Comparison of ENCODE assay signal across 2 cellular contexts in genomic region chr15:58200739-58201138, GRCh38.
TF ChIP-seq lines count a peak whose summit lies in the region.

No MANE protein-coding gene starts in this region.

TF ChIP-seq in A549, 52 proteins besides CTCF, POLR2A, EP300 and RAD21:
- TF ChIP-seq REST (IDR thresholded peaks at IDR 0.05) (no peak), TFCP2L1 (CRISPR knock-in tag; IDR thresholded peaks at IDR 0.05) (no peak), MYC (IDR thresholded peaks at IDR 0.05; ENCODE audit: borderline replicate concordance, low read length) (no peak), RNF2 (IDR thresholded peaks at IDR 0.05; ENCODE audit: borderline replicate concordance, low read depth) (no peak)

TF ChIP-seq in WTC11, 78 proteins besides CTCF, POLR2A, EP300 and RAD21 (continued from another document):
- TF ChIP-seq, protein P1, sequence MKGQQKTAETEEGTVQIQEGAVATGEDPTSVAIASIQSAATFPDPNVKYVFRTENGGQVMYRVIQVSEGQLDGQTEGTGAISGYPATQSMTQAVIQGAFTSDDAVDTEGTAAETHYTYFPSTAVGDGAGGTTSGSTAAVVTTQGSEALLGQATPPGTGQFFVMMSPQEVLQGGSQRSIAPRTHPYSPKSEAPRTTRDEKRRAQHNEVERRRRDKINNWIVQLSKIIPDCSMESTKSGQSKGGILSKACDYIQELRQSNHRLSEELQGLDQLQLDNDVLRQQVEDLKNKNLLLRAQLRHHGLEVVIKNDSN (CRISPR knock-in tag; IDR thresholded peaks at IDR 0.05), result no peak
- TF ChIP-seq, protein P2, sequence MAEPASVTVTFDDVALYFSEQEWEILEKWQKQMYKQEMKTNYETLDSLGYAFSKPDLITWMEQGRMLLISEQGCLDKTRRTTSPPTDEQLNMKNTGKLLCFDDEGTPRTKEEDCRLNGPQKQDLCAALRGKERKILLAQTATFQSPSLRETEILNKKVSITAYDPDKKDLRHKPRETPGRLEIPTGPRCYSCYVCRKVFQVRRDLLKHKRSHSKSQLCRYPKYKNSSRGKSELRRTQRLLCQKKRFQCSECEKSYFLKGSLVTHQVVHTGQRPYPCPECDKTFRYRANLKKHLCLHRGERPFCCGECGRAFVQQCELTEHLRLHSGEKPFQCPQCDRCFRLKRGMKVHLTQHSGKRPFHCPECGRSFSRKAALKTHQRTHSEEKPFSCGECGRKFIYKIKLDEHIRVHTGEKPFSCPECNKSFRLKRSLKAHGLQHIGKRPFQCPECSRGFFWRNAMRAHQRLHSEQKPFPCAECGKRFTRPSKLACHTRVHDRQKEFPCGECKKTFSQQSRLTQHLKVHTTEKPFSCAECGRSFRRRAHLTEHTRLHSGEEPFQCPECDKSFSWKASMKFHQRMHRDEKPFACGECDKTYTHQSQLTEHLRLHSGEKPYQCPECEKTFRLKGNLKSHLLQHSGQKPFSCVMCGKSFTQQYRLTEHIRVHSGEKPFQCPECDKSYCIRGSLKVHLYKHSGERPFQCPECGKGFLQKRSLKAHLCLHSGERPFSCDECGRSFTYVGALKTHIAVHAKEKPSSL (CRISPR knock-in tag; conservative IDR thresholded peaks at IDR 0.05), result no peak
- TF ChIP-seq, protein P3, sequence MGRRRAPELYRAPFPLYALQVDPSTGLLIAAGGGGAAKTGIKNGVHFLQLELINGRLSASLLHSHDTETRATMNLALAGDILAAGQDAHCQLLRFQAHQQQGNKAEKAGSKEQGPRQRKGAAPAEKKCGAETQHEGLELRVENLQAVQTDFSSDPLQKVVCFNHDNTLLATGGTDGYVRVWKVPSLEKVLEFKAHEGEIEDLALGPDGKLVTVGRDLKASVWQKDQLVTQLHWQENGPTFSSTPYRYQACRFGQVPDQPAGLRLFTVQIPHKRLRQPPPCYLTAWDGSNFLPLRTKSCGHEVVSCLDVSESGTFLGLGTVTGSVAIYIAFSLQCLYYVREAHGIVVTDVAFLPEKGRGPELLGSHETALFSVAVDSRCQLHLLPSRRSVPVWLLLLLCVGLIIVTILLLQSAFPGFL (CRISPR knock-in tag; IDR thresholded peaks at IDR 0.05; ENCODE audit: borderline replicate concordance), result no peak
- TF ChIP-seq ATF1 (CRISPR knock-in tag; IDR thresholded peaks at IDR 0.05) (no peak), IRF2 (CRISPR knock-in tag; IDR thresholded peaks at IDR 0.05; ENCODE audit: borderline replicate concordance, low read depth) (no peak), ZNF317 (CRISPR knock-in tag; IDR thresholded peaks at IDR 0.05; ENCODE audit: borderline replicate concordance, low read depth) (no peak), ZNF263 (CRISPR knock-in tag; IDR thresholded peaks at IDR 0.05; ENCODE audit: low read depth) (no peak), HMGA2 (CRISPR knock-in tag; IDR thresholded peaks at IDR 0.05) (no peak)
